19 cellular contexts compared by ENCODE assay signal in genomic region chr1:1254667-1254998, GRCh38. TPM values are rescaled to one million over a fixed set of nuclear protein-coding genes. Genes with fewer than 3 reads are reported as not detected.
DNase-seq lines count a peak whose midpoint lies in the region; ATAC-seq, FAIRE-seq and TF ChIP-seq lines count a peak whose summit lies in the region.
"Had no signal": no experiment of that assay in that cellular context is flagged by ENCODE, and none has a peak within 500 bp of the region (broad histone marks: within the 10 kb centered on the region; RNA-seq: fewer than 3 reads in every experiment).

No MANE protein-coding gene starts in this region.

- TF ChIP-seq CTCF in astrocyte (IDR thresholded peaks at IDR 0.05; ENCODE audit: insufficient read depth, low read depth, low read length) (no peak), kidney (IDR thresholded peaks at IDR 0.05; ENCODE audit: borderline replicate concordance, extremely low read depth, insufficient read depth) (no peak), testis (IDR thresholded peaks at IDR 0.05) (no peak)

- H4K20me1 ChIP-seq in BLaER1 treated with 17β-estradiol and CSF1 and Interleukin-3, amounts not matched to agents 10 nM and 100 nM: peaks cover 64 to 97% (median 83%) of the 10 kb centered on the region in 11 experiments
- H4K20me1 ChIP-seq in astrocyte (ENCODE audit: insufficient read depth, low read length): peaks cover 52% of the 10 kb centered on the region

- H2AFZ ChIP-seq in astrocyte (ENCODE audit: low read depth, low read length): no peak overlapping the region

- no peaks in the 10 kb centered on the region for H3K27me3 Mint-ChIP-seq in astrocyte (ENCODE audit: low read depth, unreplicated experiment)
- H3K27me3 Mint-ChIP-seq: CD4-positive, alpha-beta memory T cell; IgD-negative memory B cell had no signal

- WGBS in testis, 2 donors: 85 to 90% methylated on average over 21 of the region's 21 CpGs

- peaks cover 16% of the 10 kb centered on the region for H3K36me3 Mint-ChIP-seq in astrocyte (ENCODE audit: low read depth, unreplicated experiment)

- H3K36me3 ChIP-seq in BLaER1 treated with 17β-estradiol and CSF1 and Interleukin-3, amounts not matched to agents 10 nM and 100 nM: peaks cover 38 to 70% (median 62%) of the 10 kb centered on the region in 11 experiments
- peaks cover 89% of the 10 kb centered on the region for H3K36me3 ChIP-seq in SJSA1
- H3K36me3 ChIP-seq in astrocyte (ENCODE audit: insufficient read depth, low read length): peaks cover 5% of the 10 kb centered on the region
- peaks cover 6 to 9% of the 10 kb centered on the region in 2 donors for H3K36me3 ChIP-seq in kidney (ENCODE audit: control insufficient read depth in 1 of 2, insufficient read depth in 2 of 2, low read length in 2 of 2)
- H3K36me3 ChIP-seq in testis (ENCODE audit: low read depth, missing control alignments): no peaks in the 10 kb centered on the region

- H3K4me1 Mint-ChIP-seq in astrocyte (ENCODE audit: low read depth, unreplicated experiment): peaks cover 5% of the 10 kb centered on the region

- no peaks in the 10 kb centered on the region for H3K9me3 Mint-ChIP-seq in astrocyte (ENCODE audit: unreplicated experiment)
- H3K9me3 Mint-ChIP-seq: IgD-negative memory B cell had no signal

- ATAC-seq in HG03280 (IDR thresholded peaks at IDR 0.05; ENCODE audit: unreplicated experiment): no peak
- ATAC-seq: HCT116 had no signal

- FAIRE-seq in astrocyte (lab: Jason Lieb, UNC) (no peak), kidney (lab: Jason Lieb, UNC) (no peak)
- FAIRE-seq: G401.6, GM12891 had no signal

- H3K4me3 ChIP-seq in BLaER1 treated with 17β-estradiol and CSF1 and Interleukin-3, amounts not matched to agents 10 nM and 100 nM: 0 out of 20 replicates have a peak overlapping the region, but pooled peaks of 1 of the 10 experiments have one; percentile 23
- H3K4me3 ChIP-seq in SJSA1: no peak overlapping the region
- no peak overlapping the region for H3K4me3 ChIP-seq in astrocyte (ENCODE audit: insufficient read depth, low read depth, low read length)
- H3K4me3 ChIP-seq in kidney (ENCODE audit: low read length in 2 of 2): no peak overlapping the region
- no peak overlapping the region for H3K4me3 ChIP-seq in testis

- DNase-seq in SJSA1 (ENCODE audit: low read depth in 1 of 2, low spot score in 2 of 2) (peak; percentile 83 to 86), astrocyte (ENCODE audit: low read depth) (peak; percentile 29), kidney (peak; percentile 61), pons (ENCODE audit: low spot score) (no peak), testis (no peak), activated gamma-delta T cell (lab: John Stamatoyannopoulos, UW) (no peak)
- DNase-seq: ACHN; CD4-positive, alpha-beta memory T cell; DMS79 treated with DMSO at 0.1 percent for 48 hours; EL; GOT3 had no signal

- H3K9ac ChIP-seq in BLaER1 treated with 17β-estradiol and CSF1 and Interleukin-3, amounts not matched to agents 10 nM and 100 nM: peak overlapping the region in 7 of 11 experiments; percentile 2 to 75 (median 67); a peak in 10 of 22 replicates
- no peak overlapping the region for H3K9ac ChIP-seq in astrocyte (ENCODE audit: low read length)
- no peak overlapping the region for H3K9ac ChIP-seq in kidney (ENCODE audit: low read length in 2 of 2)

- no peak overlapping the region for H3K4me3 Mint-ChIP-seq in astrocyte (ENCODE audit: unreplicated experiment)
- H3K4me3 Mint-ChIP-seq: CD4-positive, alpha-beta memory T cell; IgD-negative memory B cell had no signal

- peak overlapping the region; percentile 49 to 98 (median 83); a peak in 21 of 22 replicates for H3K4me2 ChIP-seq in BLaER1 treated with 17β-estradiol and CSF1 and Interleukin-3, amounts not matched to agents 10 nM and 100 nM
- H3K4me2 ChIP-seq in astrocyte (ENCODE audit: low read length): no peak overlapping the region

- peaks cover 0 to 4% (median 0%) of the 10 kb centered on the region in 11 experiments; a peak in 2 of 22 replicates for H3K9me3 ChIP-seq in BLaER1 treated with 17β-estradiol and CSF1 and Interleukin-3, amounts not matched to agents 10 nM and 100 nM (replicated peaks in 1 of 11)
- H3K9me3 ChIP-seq in SJSA1 (replicated peaks) (no peaks in the 10 kb centered on the region), astrocyte (ENCODE audit: insufficient read depth, low read depth, low read length) (no peaks in the 10 kb centered on the region), kidney (ENCODE audit: control insufficient read depth in 1 of 2, low read length in 2 of 2) (no peaks in the 10 kb centered on the region), testis (no peaks in the 10 kb centered on the region)

- peak overlapping the region in 6 of 11 experiments; percentile 4 to 76 (median 69); a peak in 8 of 22 replicates for H3K27ac ChIP-seq in BLaER1 treated with 17β-estradiol and CSF1 and Interleukin-3, amounts not matched to agents 10 nM and 100 nM
- H3K27ac ChIP-seq in SJSA1 (peak overlapping the region; percentile 57), astrocyte (ENCODE audit: low read depth, low read length) (no peak overlapping the region), kidney (ENCODE audit: low read depth in 2 of 2, low read length in 2 of 2) (no peak overlapping the region), testis (no peak overlapping the region)
- H3K27ac ChIP-seq: C4-2B had no signal

- H3K4me1 ChIP-seq in BLaER1 treated with 17β-estradiol and CSF1 and Interleukin-3, amounts not matched to agents 10 nM and 100 nM: peaks cover 64 to 99% (median 95%) of the 10 kb centered on the region in 10 experiments
- H3K4me1 ChIP-seq in SJSA1 (replicated peaks) (peaks cover 54% of the 10 kb centered on the region), astrocyte (ENCODE audit: insufficient read depth, low read length) (no peaks in the 10 kb centered on the region), kidney (ENCODE audit: control insufficient read depth in 1 of 2, insufficient read depth in 1 of 2, low read depth in 1 of 2, low read length in 2 of 2) (peaks cover 0 to 4% of the 10 kb centered on the region in 2 donors), testis (peaks cover 5% of the 10 kb centered on the region)

- H3K27me3 ChIP-seq in BLaER1 treated with 17β-estradiol and CSF1 and Interleukin-3, amounts not matched to agents 10 nM and 100 nM: no peaks in the 10 kb centered on the region
- no peaks in the 10 kb centered on the region for H3K27me3 ChIP-seq in SJSA1 (replicated peaks)
- H3K27me3 ChIP-seq in astrocyte (ENCODE audit: insufficient read depth, low read length): no peaks in the 10 kb centered on the region
- no peaks in the 10 kb centered on the region for H3K27me3 ChIP-seq in testis

- TF ChIP-seq POLR2A in testis (IDR thresholded peaks at IDR 0.05): no peak

- no peak overlapping the region for H3K27ac Mint-ChIP-seq in astrocyte (ENCODE audit: unreplicated experiment)
- H3K27ac Mint-ChIP-seq: IgD-negative memory B cell had no signal

- intact Hi-C loops in kidney (cut with DNase I): no loop called here
- intact Hi-C loops in testis (cut with DNase I; ENCODE audit: low total_unique reads): no loop called here

- H3K79me2 ChIP-seq in astrocyte (ENCODE audit: insufficient read depth, low read length): peaks cover 18% of the 10 kb centered on the region

RNA-seq across cellular contexts. Expression of gene C1QTNF12, which starts 8.1 kb away (rescaled TPM):
- 0.25 and 1.8 TPM in 2 replicates for total RNA-seq in SJSA1 (2014; rRNA removed; shearing (Covaris generic))
- 3.9 and 4.7 TPM in 2 replicates for total RNA-seq in astrocyte
- total RNA-seq in kidney: 3.1 TPM
- polyA plus RNA-seq in kidney (ENCODE audit: insufficient read depth, low read depth, low replicate concordance): 9.9 TPM
- 1 to 10 TPM; 4.7 to 7.7 TPM for total RNA-seq in testis
- 2.7 TPM for polyA plus RNA-seq in testis (ENCODE audit: insufficient read depth, low read depth, low replicate concordance)
- total RNA-seq: A172 had no signal

RNA-seq across cellular contexts. Expression of gene UBE2J2, which starts 19.0 kb away (rescaled TPM):
- total RNA-seq in SJSA1 (2014; rRNA removed; shearing (Covaris generic)): 92.1 and 96.6 TPM in 2 replicates
- total RNA-seq in astrocyte (58.7 and 67.4 TPM in 2 replicates), kidney (56.6 TPM), testis (100 to 1,000 TPM; 133 to 139 TPM)
- polyA plus RNA-seq in kidney (ENCODE audit: insufficient read depth, low read depth, low replicate concordance) (57.4 TPM), testis (ENCODE audit: insufficient read depth, low read depth, low replicate concordance) (203 TPM)

RNA-seq across cellular contexts. Expression of gene B3GALT6, which starts 22.6 kb away (rescaled TPM):
- total RNA-seq in SJSA1 (2014; rRNA removed; shearing (Covaris generic)): 50.1 and 51.3 TPM in 2 replicates
- total RNA-seq in astrocyte: 22.4 and 27.5 TPM in 2 replicates
- total RNA-seq in kidney: 20.3 TPM
- polyA plus RNA-seq in kidney (ENCODE audit: insufficient read depth, low read depth, low replicate concordance): 13.7 TPM
- 10 to 100 TPM; 26.1 to 37.3 TPM for total RNA-seq in testis
- polyA plus RNA-seq in testis (ENCODE audit: insufficient read depth, low read depth, low replicate concordance): 8.5 TPM

RNA-seq across cellular contexts. Expression of gene SDF4, which starts 22.8 kb away (rescaled TPM):
- 154 and 156 TPM in 2 replicates for total RNA-seq in SJSA1 (2014; rRNA removed; shearing (Covaris generic))
- total RNA-seq in astrocyte: 175 and 180 TPM in 2 replicates
- 160 TPM for total RNA-seq in kidney
- 143 TPM for polyA plus RNA-seq in kidney (ENCODE audit: insufficient read depth, low read depth, low replicate concordance)
- 100 to 1,000 TPM; 146 to 158 TPM for total RNA-seq in testis
- 167 TPM for polyA plus RNA-seq in testis (ENCODE audit: insufficient read depth, low read depth, low replicate concordance)

RNA-seq across cellular contexts. Expression of gene SCNN1D, which starts 25.6 kb away (rescaled TPM):
- total RNA-seq in SJSA1 (2014; rRNA removed; shearing (Covaris generic)): 0.53 and 1.5 TPM in 2 replicates
- total RNA-seq in astrocyte (4.4 and 5.0 TPM in 2 replicates), kidney (4.6 TPM), testis (10 to 100 TPM; 49.9 to 58.7 TPM)
- polyA plus RNA-seq in kidney (ENCODE audit: insufficient read depth, low read depth, low replicate concordance) (4.6 TPM), testis (ENCODE audit: insufficient read depth, low read depth, low replicate concordance) (21.0 TPM)
- polyA plus RNA-seq: IgD-negative memory B cell had no signal

Comparison
In these comparisons a context has a peak if more than half of its experiments do, and no peak if none do; other contexts are left out.
1. H3K27ac ChIP-seq: peak in BLaER1 treated with 17β-estradiol and CSF1 and Interleukin-3, amounts not matched to agents 10 nM and 100 nM (6 of 11) and SJSA1 (single experiment); none in astrocyte (single experiment), kidney (0 of 2) and testis (0 of 2).
2. H3K9ac ChIP-seq: peak in BLaER1 treated with 17β-estradiol and CSF1 and Interleukin-3, amounts not matched to agents 10 nM and 100 nM (7 of 11); none in astrocyte (single experiment) and kidney (0 of 2).
3. DNase-seq: peak in SJSA1 (2 of 2), astrocyte (single experiment) and kidney (single experiment); none in pons (single experiment), testis (single experiment) and activated gamma-delta T cell (single experiment).